Comparison of ENCODE assay signal across 23 cellular contexts in the genomic region with DNA sequence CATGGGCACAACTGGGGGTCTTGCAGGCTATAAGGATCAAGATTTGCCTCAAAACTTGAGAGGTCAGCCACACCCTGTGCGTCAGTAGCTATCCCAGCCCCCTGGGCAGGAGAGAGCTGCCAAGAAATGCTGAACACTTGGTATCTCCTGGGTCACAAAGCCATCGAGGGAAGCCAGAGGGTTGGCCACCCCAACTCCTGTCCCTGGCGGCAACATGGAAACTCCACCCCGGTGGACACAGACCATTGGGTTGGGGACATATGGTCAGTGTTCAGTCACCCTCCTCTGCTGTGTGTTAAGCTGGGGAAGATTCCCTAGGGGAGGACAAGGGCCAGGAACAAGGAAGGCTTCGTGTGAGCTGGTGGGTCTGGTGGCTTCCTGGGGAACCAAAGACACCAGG.
"Had no signal": no experiment of that assay in that cellular context is flagged by ENCODE, and none has a peak within 500 bp of the region (broad histone marks: within the 10 kb centered on the region; RNA-seq: fewer than 3 reads in every experiment).

No MANE protein-coding gene starts in this region.

- H3K9me3 ChIP-seq: MG63, SJSA1, SK-N-SH had no signal

- H3K9ac ChIP-seq: SK-N-SH had no signal

- H3K36me3 ChIP-seq: brain microvascular endothelial cell, cardiac muscle cell, MG63, SJSA1 had no signal

- H3K27ac ChIP-seq: brain microvascular endothelial cell, cardiac muscle cell, SJSA1 had no signal

- H3K4me3 ChIP-seq: cardiac muscle cell, MG63, SJSA1 had no signal

- FAIRE-seq: TTC549 had no signal

- H3K4me1 ChIP-seq: SJSA1 had no signal

- ATAC-seq: activated CD4-positive, alpha-beta T cell treated with anti-CD3 and anti-CD28 coated beads for 36 hours; activated CD4-positive, CD25-positive, alpha-beta regulatory T cell treated with anti-CD3 and anti-CD28 coated beads, Interleukin-2, amount 50 U/mL, for 24 hours; activated CD8-positive, alpha-beta T cell treated with anti-CD3 and anti-CD28 coated beads, Interleukin-2, amount 10 ng/mL, durations not matched to agents 7 days and 5 days; activated T-cell treated with anti-CD3 and anti-CD28 coated beads, Interleukin-2, amount 50 U/mL, for 4 hours; Panc1; WTC11 had no signal

- DNase-seq: activated CD4-positive, alpha-beta T cell treated with anti-CD3 and anti-CD28 coated beads for 36 hours; activated CD4-positive, alpha-beta T cell treated with anti-CD3 and anti-CD28 coated beads, Interleukin-2, amount 10 ng/mL, durations not matched to agents 7 days and 5 days; activated CD4-positive, alpha-beta T cell treated with anti-CD3 and anti-CD28 coated beads, Interleukin-2, amount 50 U/mL, for 48 hours; activated CD8-positive, alpha-beta T cell treated with anti-CD3 and anti-CD28 coated beads, Interleukin-2, amount 10 ng/mL, durations not matched to agents 7 days and 5 days; activated effector memory CD4-positive, alpha-beta T cell treated with Interleukin-2 at 50 U/mL for 16 hours; activated naive CD4-positive, alpha-beta T cell treated with anti-CD3 and anti-CD28 coated beads, Interleukin-2, amount 50 U/mL, for 16 hours; activated naive CD8-positive, alpha-beta T cell treated with anti-CD3 and anti-CD28 coated beads for 36 hours; activated T-cell treated with anti-CD3 and anti-CD28 coated beads, Interleukin-2, amount 50 U/mL, for 4 hours; amniotic stem cell; brain microvascular endothelial cell; Kasumi-1; KG1; MG63; MV-4-11; NCI-H1436 treated with DMSO at 0.1 percent for 48 hours; NCI-H1694 treated with DMSO at 0.1 percent for 48 hours; SK-N-SH had no signal

- H3K27me3 ChIP-seq: brain microvascular endothelial cell, cardiac muscle cell had no signal
